Comparison of ENCODE assay signal across 24 cellular contexts in the genomic region with DNA sequence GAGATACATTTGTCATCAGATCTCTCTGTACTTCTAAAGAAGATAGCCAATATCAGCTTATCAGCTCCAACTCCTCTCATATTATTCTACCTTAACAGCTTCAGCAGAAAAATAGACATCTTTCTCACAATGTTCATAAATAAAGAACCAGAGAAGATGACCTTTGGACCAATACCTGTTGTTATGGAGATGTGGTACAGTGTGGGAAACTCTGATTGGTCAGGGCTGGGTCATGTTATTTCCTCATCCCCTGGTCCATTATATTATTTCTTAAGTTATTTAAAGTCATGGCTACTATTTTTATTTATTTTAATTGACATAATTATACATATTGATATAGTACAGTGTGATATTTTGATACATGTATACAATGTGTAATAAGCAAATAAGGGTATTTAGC.
"Had no signal": no experiment of that assay in that cellular context is flagged by ENCODE, and none has a peak within 500 bp of the region (broad histone marks: within the 10 kb centered on the region; RNA-seq: fewer than 3 reads in every experiment).

No MANE protein-coding gene starts in this region.

- H3K9me3 ChIP-seq: MG63, SJSA1 had no signal

- H3K27me3 ChIP-seq: MG63, SJSA1 had no signal

- DNase-seq: Karpas-422, KG1, MG63, NCI-H1092, NCI-H1105 treated with DMSO at 0.1 percent for 48 hours, NCI-H1417 treated with DMSO at 0.1 percent for 48 hours, NCI-H146, NCI-H1694 treated with DMSO at 0.1 percent for 48 hours, NCI-H1930, NCI-H2081, NCI-H2107, NCI-H2171, NCI-H226, NCI-H446, NCI-H510A, NCI-H524 treated with DMSO at 0.1 percent for 48 hours, NCI-H69, NCI-H774, Right ventricle myocardium superior, RPMI8226, SIG-M5 had no signal

- FAIRE-seq: RCC 7860 had no signal

- H3K4me3 ChIP-seq: MG63, SJSA1, SK-N-MC had no signal

- H3K27ac ChIP-seq: SJSA1, SK-N-MC had no signal

- H3K4me1 ChIP-seq: SJSA1 had no signal

- H3K36me3 ChIP-seq: MG63, SJSA1 had no signal
